In the genomic region with DNA sequence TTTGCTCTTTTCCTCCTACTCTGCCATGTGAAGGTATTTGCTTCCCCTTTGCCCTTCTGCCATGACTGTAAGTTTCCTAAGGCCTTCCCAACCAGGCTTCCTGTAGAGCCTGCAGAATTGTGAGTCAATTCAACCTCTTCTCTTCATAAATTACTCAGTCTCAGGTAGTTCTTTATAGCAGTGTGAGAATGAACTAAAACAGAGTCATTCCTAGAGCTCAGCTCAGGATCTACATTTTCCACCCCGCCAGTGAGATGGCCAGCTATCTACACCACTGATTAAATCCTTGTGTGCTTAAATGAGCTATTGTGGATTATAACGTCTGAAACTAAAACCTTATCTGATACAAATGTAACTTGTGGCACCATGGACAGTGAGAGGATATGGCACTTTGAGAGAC, we compare ENCODE assay signal across 30 cellular contexts.
"Had no signal": no experiment of that assay in that cellular context is flagged by ENCODE, and none has a peak within 500 bp of the region (broad histone marks: within the 10 kb centered on the region; RNA-seq: fewer than 3 reads in every experiment).

No MANE protein-coding gene starts in this region.

- H3K27ac ChIP-seq: adrenal gland, body of pancreas, colonic mucosa, WERI-Rb-1 had no signal

- H3K27me3 ChIP-seq: adrenal gland, body of pancreas, colonic mucosa had no signal

- H3K27ac Mint-ChIP-seq: activated B cell treated with CpG ODN at 0.5 μM for 24 hours; activated CD4-positive, alpha-beta memory T cell treated with anti-CD3 and anti-CD28 coated beads, Interleukin-2, amount 10 ng/mL, durations not matched to agents 7 days and 5 days; activated CD4-positive, alpha-beta T cell treated with anti-CD3 and anti-CD28 coated beads, Interleukin-2, amount 10 ng/mL, durations not matched to agents 7 days and 5 days; activated CD8-positive, alpha-beta memory T cell treated with anti-CD3 and anti-CD28 coated beads, Interleukin-2, amount 10 ng/mL, durations not matched to agents 7 days and 5 days; activated naive CD8-positive, alpha-beta T cell treated with anti-CD3 and anti-CD28 coated beads for 36 hours; activated naive CD8-positive, alpha-beta T cell treated with anti-CD3 and anti-CD28 coated beads, Interleukin-2, amount 50 U/mL, for 24 hours; activated T-helper 1 cell treated with anti-CD3 and anti-CD28 coated beads, Interleukin-12 subunit alpha, Interleukin-12 subunit beta, Interleukin-2, Interleukin-4 antibody, amounts not matched to agents 30 ng/mL and 10 ng/mL and 1 ng/mL, durations not matched to agents 14 hours and 24 hours and 36 hours; T-helper 17 cell; T-helper 2 cell treated with Interferon-gamma antibody and Interleukin-4, amounts not matched to agents 5 μg/mL and 100 μg/mL, for 36 hours had no signal

- ATAC-seq: activated CD4-positive, CD25-positive, alpha-beta regulatory T cell treated with anti-CD3 and anti-CD28 coated beads, Interleukin-2, amount 50 U/mL, for 24 hours; activated CD8-positive, alpha-beta memory T cell treated with anti-CD3 and anti-CD28 coated beads, Interleukin-2, amount 10 ng/mL, durations not matched to agents 7 days and 5 days; activated naive CD8-positive, alpha-beta T cell treated with anti-CD3 and anti-CD28 coated beads, Interleukin-2, amount 50 U/mL, for 24 hours; body of pancreas; esophagus mucosa; T-helper 17 cell had no signal

- H3K27me3 Mint-ChIP-seq: activated B cell treated with CpG ODN at 0.5 μM for 24 hours; activated CD4-positive, alpha-beta memory T cell treated with anti-CD3 and anti-CD28 coated beads, Interleukin-2, amount 10 ng/mL, durations not matched to agents 7 days and 5 days; activated CD4-positive, alpha-beta T cell treated with anti-CD3 and anti-CD28 coated beads, Interleukin-2, amount 10 ng/mL, durations not matched to agents 7 days and 5 days; activated CD8-positive, alpha-beta memory T cell treated with anti-CD3 and anti-CD28 coated beads, Interleukin-2, amount 10 ng/mL, durations not matched to agents 7 days and 5 days; activated naive CD8-positive, alpha-beta T cell treated with anti-CD3 and anti-CD28 coated beads for 36 hours; activated naive CD8-positive, alpha-beta T cell treated with anti-CD3 and anti-CD28 coated beads, Interleukin-2, amount 50 U/mL, for 24 hours; T-helper 17 cell had no signal

- H3K4me3 ChIP-seq: adrenal gland, body of pancreas, colonic mucosa had no signal

- H3K4me3 Mint-ChIP-seq: activated B cell treated with CpG ODN at 0.5 μM for 24 hours; activated CD4-positive, alpha-beta memory T cell treated with anti-CD3 and anti-CD28 coated beads, Interleukin-2, amount 10 ng/mL, durations not matched to agents 7 days and 5 days; activated CD4-positive, alpha-beta T cell treated with anti-CD3 and anti-CD28 coated beads, Interleukin-2, amount 10 ng/mL, durations not matched to agents 7 days and 5 days; activated CD8-positive, alpha-beta memory T cell treated with anti-CD3 and anti-CD28 coated beads, Interleukin-2, amount 10 ng/mL, durations not matched to agents 7 days and 5 days; activated naive CD8-positive, alpha-beta T cell treated with anti-CD3 and anti-CD28 coated beads for 36 hours; activated naive CD8-positive, alpha-beta T cell treated with anti-CD3 and anti-CD28 coated beads, Interleukin-2, amount 50 U/mL, for 24 hours; activated T-helper 1 cell treated with anti-CD3 and anti-CD28 coated beads, Interleukin-12 subunit alpha, Interleukin-12 subunit beta, Interleukin-2, Interleukin-4 antibody, amounts not matched to agents 30 ng/mL and 10 ng/mL and 1 ng/mL, durations not matched to agents 14 hours and 24 hours and 36 hours; T-helper 17 cell; T-helper 2 cell treated with Interferon-gamma antibody and Interleukin-4, amounts not matched to agents 5 μg/mL and 100 μg/mL, for 36 hours had no signal

- H3K36me3 ChIP-seq: adrenal gland, colonic mucosa, WERI-Rb-1 had no signal

- H3K9me3 Mint-ChIP-seq: activated CD4-positive, alpha-beta T cell treated with anti-CD3 and anti-CD28 coated beads, Interleukin-2, amount 10 ng/mL, durations not matched to agents 7 days and 5 days had no signal

- DNase-seq: activated B cell treated with CpG ODN at 0.5 μM for 24 hours; activated CD4-positive, alpha-beta memory T cell treated with anti-CD3 and anti-CD28 coated beads, Interleukin-2, amount 10 ng/mL, durations not matched to agents 7 days and 5 days; activated CD4-positive, alpha-beta T cell treated with anti-CD3 and anti-CD28 coated beads, Interleukin-2, amount 10 ng/mL, durations not matched to agents 7 days and 5 days; activated CD4-positive, alpha-beta T cell treated with anti-CD3 and anti-CD28 coated beads, Interleukin-2, amount 50 U/mL, for 4 hours; activated CD8-positive, alpha-beta memory T cell treated with anti-CD3 and anti-CD28 coated beads, Interleukin-2, amount 10 ng/mL, durations not matched to agents 7 days and 5 days; activated CD8-positive, alpha-beta memory T cell treated with anti-CD3 and anti-CD28 coated beads, Interleukin-2, amount 50 U/mL, for 4 hours; activated gamma-delta T cell; activated naive CD4-positive, alpha-beta T cell; activated naive CD4-positive, alpha-beta T cell treated with anti-CD3 and anti-CD28 coated beads, Interleukin-2, amount 50 U/mL, for 16 hours; activated naive CD8-positive, alpha-beta T cell treated with anti-CD3 and anti-CD28 coated beads for 36 hours; activated naive CD8-positive, alpha-beta T cell treated with anti-CD3 and anti-CD28 coated beads, Interleukin-2, amount 50 U/mL, for 24 hours; activated T-cell treated with anti-CD3 and anti-CD28 coated beads, Interleukin-2, amount 50 U/mL, for 1 hour; activated T-cell treated with anti-CD3 and anti-CD28 coated beads, Interleukin-2, amount 50 U/mL, for 48 hours; adrenal gland; amygdala; aorta; body of pancreas; caudate nucleus; colonic mucosa; effector CD8-positive, alpha-beta T cell; foreskin fibroblast; head of caudate nucleus; T-helper 1 cell; T-helper 17 cell; T1000; WERI-Rb-1 had no signal

- H3K4me1 ChIP-seq: adrenal gland, body of pancreas, colonic mucosa had no signal

- H3K9me3 ChIP-seq: body of pancreas, colonic mucosa had no signal

- H3K4me1 Mint-ChIP-seq: activated B cell treated with CpG ODN at 0.5 μM for 24 hours; activated CD4-positive, alpha-beta memory T cell treated with anti-CD3 and anti-CD28 coated beads, Interleukin-2, amount 10 ng/mL, durations not matched to agents 7 days and 5 days; activated CD4-positive, alpha-beta T cell treated with anti-CD3 and anti-CD28 coated beads, Interleukin-2, amount 10 ng/mL, durations not matched to agents 7 days and 5 days; activated CD8-positive, alpha-beta memory T cell treated with anti-CD3 and anti-CD28 coated beads, Interleukin-2, amount 10 ng/mL, durations not matched to agents 7 days and 5 days; activated naive CD8-positive, alpha-beta T cell treated with anti-CD3 and anti-CD28 coated beads for 36 hours; activated naive CD8-positive, alpha-beta T cell treated with anti-CD3 and anti-CD28 coated beads, Interleukin-2, amount 50 U/mL, for 24 hours; T-helper 17 cell had no signal
